In the genomic region with DNA sequence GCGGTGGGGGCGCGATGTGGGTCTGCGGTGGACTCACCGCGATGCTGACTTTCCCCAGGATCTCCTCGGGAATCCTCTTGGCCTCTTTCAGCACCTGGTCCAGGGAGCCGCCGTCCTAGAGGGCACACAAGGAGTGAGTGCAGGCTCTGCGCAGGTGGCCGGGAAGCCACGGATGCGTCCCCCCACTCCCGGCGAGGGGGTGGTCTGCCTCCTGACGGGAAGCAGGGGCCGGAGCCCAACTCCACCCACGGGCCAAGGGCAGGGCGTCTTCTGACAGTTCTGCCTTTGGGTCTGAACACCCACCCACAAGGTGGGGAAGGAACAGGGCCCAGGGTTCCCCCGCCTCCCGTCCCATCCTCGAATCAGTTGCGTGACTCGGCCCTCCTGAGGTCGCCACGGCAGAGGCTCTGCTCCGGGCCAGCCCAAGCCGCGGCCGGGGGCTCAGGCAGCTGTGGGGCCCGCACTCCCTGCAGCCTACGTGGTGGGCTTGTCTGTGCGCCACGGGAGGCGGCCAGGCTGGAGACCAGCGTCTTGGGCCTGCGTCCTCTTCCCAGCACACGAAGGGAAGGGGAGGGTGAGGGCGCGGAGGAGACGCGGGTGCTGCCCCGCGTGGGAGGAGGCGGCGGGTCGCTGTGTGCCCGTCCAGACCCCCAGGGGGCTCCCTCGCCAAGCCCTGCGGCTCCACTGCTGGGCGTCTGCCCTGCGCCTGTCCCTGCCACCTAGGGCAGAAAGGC, we compare ENCODE assay signal across 24 cellular contexts. TPM values are rescaled to one million over a fixed set of nuclear protein-coding genes. Genes with fewer than 3 reads are reported as not detected.
"Had no signal": no experiment of that assay in that cellular context is flagged by ENCODE, and none has a peak within 500 bp of the region (broad histone marks: within the 10 kb centered on the region; RNA-seq: fewer than 3 reads in every experiment).

No MANE protein-coding gene starts in this region.

- H3K9me3 Mint-ChIP-seq: activated naive CD8-positive, alpha-beta T cell treated with anti-CD3 and anti-CD28 coated beads, Interleukin-2, amount 50 U/mL, for 24 hours; naive B cell; stimulated activated naive B cell treated with anti-CD40 and anti-IgM and Interleukin-4, amounts not matched to agents 10 μg/mL and 1 μg/mL and 100 μg/mL, for 72 hours had no signal

- H3K27ac ChIP-seq: body of pancreas, cardiac muscle cell, lower lobe of right lung, upper lobe of right lung had no signal

- H3K9me3 ChIP-seq: body of pancreas, lower lobe of right lung, upper lobe of right lung had no signal

- DNase-seq: activated CD4-positive, alpha-beta T cell treated with anti-CD3 and anti-CD28 coated beads for 4 hours; activated CD4-positive, CD25-positive, alpha-beta regulatory T cell; activated naive CD4-positive, alpha-beta T cell treated with anti-CD3 and anti-CD28 coated beads, Interleukin-2, amount 50 U/mL, for 16 hours; anterior cingulate cortex; body of pancreas; lower lobe of right lung; mesendoderm; naive B cell; occipital lobe; stimulated activated naive B cell treated with anti-CD40 and anti-IgM and Interleukin-4, amounts not matched to agents 10 μg/mL and 1 μg/mL and 100 μg/mL, for 72 hours; T-helper 1 cell; upper lobe of right lung had no signal

- H3K4me3 Mint-ChIP-seq: activated naive CD8-positive, alpha-beta T cell treated with anti-CD3 and anti-CD28 coated beads, Interleukin-2, amount 50 U/mL, for 24 hours; naive B cell; stimulated activated naive B cell treated with anti-CD40 and anti-IgM and Interleukin-4, amounts not matched to agents 10 μg/mL and 1 μg/mL and 100 μg/mL, for 72 hours had no signal

- H3K27ac Mint-ChIP-seq: stimulated activated naive B cell treated with anti-CD40 and anti-IgM and Interleukin-4, amounts not matched to agents 10 μg/mL and 1 μg/mL and 100 μg/mL, for 72 hours had no signal

- H3K36me3 Mint-ChIP-seq: naive B cell had no signal

- FAIRE-seq: keratinocyte had no signal

- H3K27me3 Mint-ChIP-seq: activated naive CD8-positive, alpha-beta T cell treated with anti-CD3 and anti-CD28 coated beads, Interleukin-2, amount 50 U/mL, for 24 hours; naive B cell; stimulated activated naive B cell treated with anti-CD40 and anti-IgM and Interleukin-4, amounts not matched to agents 10 μg/mL and 1 μg/mL and 100 μg/mL, for 72 hours had no signal

- H3K27me3 ChIP-seq: body of pancreas, cardiac muscle cell, upper lobe of right lung had no signal

- H3K4me1 ChIP-seq: body of pancreas, lower lobe of right lung, upper lobe of right lung had no signal

- H3K4me2 ChIP-seq: smooth muscle cell had no signal

- ATAC-seq: body of pancreas; left lobe of liver; lower lobe of right lung; sciatic nerve; stimulated activated naive B cell treated with anti-CD40 and anti-IgM and Interleukin-4, amounts not matched to agents 10 μg/mL and 1 μg/mL and 100 μg/mL, for 72 hours; upper lobe of right lung had no signal

- H3K4me3 ChIP-seq: body of pancreas, cardiac muscle cell, lower lobe of right lung, smooth muscle cell, upper lobe of right lung had no signal

RNA-seq across cellular contexts. Expression of a gene that starts 50.9 kb away (rescaled TPM):
- total RNA-seq: cardiac muscle cell, chondrocyte, epithelial cell of proximal tubule, glomerular endothelial cell, lower lobe of right lung, occipital lobe, posterior vena cava, renal cortical epithelial cell, sciatic nerve, smooth muscle cell, upper lobe of right lung had no signal
- polyA plus RNA-seq: cardiac muscle cell, keratinocyte, neural cell, smooth muscle cell had no signal
